Comparison of ENCODE assay signal across 1 cellular context in genomic region chr17:81118308-81119221, GRCh38.
TF ChIP-seq lines count a peak whose summit lies in the region.

No MANE protein-coding gene starts in this region.

TF ChIP-seq in H1, 55 proteins besides CTCF, POLR2A, EP300 and RAD21:
- TF ChIP-seq KDM5A (IDR thresholded peaks at IDR 0.05; ENCODE audit: low read length), result no peak
- 0 out of 2 replicates have a peak, but pooled peaks have one; percentile 71 for TF ChIP-seq RXRA (IDR thresholded peaks at IDR 0.05; ENCODE audit: insufficient read depth, low read depth, low read length)
- TF ChIP-seq, protein P1, sequence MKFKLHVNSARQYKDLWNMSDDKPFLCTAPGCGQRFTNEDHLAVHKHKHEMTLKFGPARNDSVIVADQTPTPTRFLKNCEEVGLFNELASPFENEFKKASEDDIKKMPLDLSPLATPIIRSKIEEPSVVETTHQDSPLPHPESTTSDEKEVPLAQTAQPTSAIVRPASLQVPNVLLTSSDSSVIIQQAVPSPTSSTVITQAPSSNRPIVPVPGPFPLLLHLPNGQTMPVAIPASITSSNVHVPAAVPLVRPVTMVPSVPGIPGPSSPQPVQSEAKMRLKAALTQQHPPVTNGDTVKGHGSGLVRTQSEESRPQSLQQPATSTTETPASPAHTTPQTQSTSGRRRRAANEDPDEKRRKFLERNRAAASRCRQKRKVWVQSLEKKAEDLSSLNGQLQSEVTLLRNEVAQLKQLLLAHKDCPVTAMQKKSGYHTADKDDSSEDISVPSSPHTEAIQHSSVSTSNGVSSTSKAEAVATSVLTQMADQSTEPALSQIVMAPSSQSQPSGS (IDR thresholded peaks at IDR 0.05; ENCODE audit: low read length), result no peak
- TF ChIP-seq HDAC6 (IDR thresholded peaks at IDR 0.05; ENCODE audit: low read depth, low read length), result no peak
- TF ChIP-seq, protein P2, sequence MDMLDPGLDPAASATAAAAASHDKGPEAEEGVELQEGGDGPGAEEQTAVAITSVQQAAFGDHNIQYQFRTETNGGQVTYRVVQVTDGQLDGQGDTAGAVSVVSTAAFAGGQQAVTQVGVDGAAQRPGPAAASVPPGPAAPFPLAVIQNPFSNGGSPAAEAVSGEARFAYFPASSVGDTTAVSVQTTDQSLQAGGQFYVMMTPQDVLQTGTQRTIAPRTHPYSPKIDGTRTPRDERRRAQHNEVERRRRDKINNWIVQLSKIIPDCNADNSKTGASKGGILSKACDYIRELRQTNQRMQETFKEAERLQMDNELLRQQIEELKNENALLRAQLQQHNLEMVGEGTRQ (IDR thresholded peaks at IDR 0.05; ENCODE audit: low read length), result 0 out of 2 replicates have a peak, but pooled peaks have one; percentile 45
